In the genomic region with DNA sequence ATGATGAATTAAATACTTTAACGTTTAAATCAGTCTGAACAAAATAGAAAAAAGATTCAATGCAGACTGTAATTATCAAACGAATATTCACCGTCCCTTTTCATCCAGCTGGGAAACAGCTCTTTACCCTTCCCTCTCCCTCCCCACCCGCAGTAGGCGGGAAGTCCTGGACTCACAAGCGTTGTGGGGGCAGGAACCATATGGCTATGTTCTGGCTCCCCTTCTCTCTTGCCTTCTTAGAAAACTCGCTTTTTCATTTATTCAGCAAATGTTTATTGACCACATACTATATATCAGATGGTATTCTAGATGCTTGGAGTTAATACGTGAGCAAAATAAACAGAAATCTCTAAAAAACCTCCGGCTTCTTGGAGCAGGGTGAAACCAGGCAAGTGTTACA, we compare ENCODE assay signal across 8 cellular contexts. TPM values are rescaled to one million over a fixed set of nuclear protein-coding genes. Genes with fewer than 3 reads are reported as not detected.
DNase-seq lines count a peak whose midpoint lies in the region; ATAC-seq and TF ChIP-seq lines count a peak whose summit lies in the region.

No MANE protein-coding gene starts in this region.

- no peaks in the 10 kb centered on the region; the same call in 1 of the 2 replicates for H3K27me3 Mint-ChIP-seq in HFFc6 (ENCODE audit: insufficient read depth)

- H3K4me3 Mint-ChIP-seq in HFFc6, result peak overlapping the region; percentile 92

- ATAC-seq in HG03521 (IDR thresholded peaks at IDR 0.05; ENCODE audit: unreplicated experiment) (no peak), HG03108 (IDR thresholded peaks at IDR 0.05; ENCODE audit: unreplicated experiment) (no peak)

- no peaks in the 10 kb centered on the region for H3K27me3 ChIP-seq in WERI-Rb-1 (ENCODE audit: insufficient read depth, low read depth, severe bottlenecking)

- H3K4me3 ChIP-seq in WERI-Rb-1 (ENCODE audit: low read depth, low read length) (peak overlapping the region; percentile 81), iPS-11a (ENCODE audit: low read depth, low read length) (peak overlapping the region; percentile 44), skin epidermis (peak overlapping the region in 6 of 7 experiments; percentile 62 to 98 (median 80))

- no peaks in the 10 kb centered on the region for H3K36me3 ChIP-seq in WERI-Rb-1

- no peak for DNase-seq in HFFc6
- DNase-seq in WERI-Rb-1, result peak; percentile 72
- no peak for DNase-seq in AG20443 (ENCODE audit: low spot score)
- no peak for DNase-seq in DMS79 treated with DMSO at 0.1 percent for 48 hours (lab: John Stamatoyannopoulos, UW)

- no peaks in the 10 kb centered on the region for H3K9me3 Mint-ChIP-seq in HFFc6

- H3K27ac ChIP-seq in WERI-Rb-1 (peak overlapping the region; percentile 91), skin epidermis (peak overlapping the region in 17 of 21 experiments; percentile 53 to 98 (median 91))

- H3K4me1 Mint-ChIP-seq in HFFc6 (ENCODE audit: low read depth), result peaks cover 31% of the 10 kb centered on the region

- TF ChIP-seq CTCF in HFFc6 (IDR thresholded peaks at IDR 0.05), result no peak
- no peak for TF ChIP-seq CTCF in WERI-Rb-1 (IDR thresholded peaks at IDR 0.05; ENCODE audit: low read depth, low read length)

- H3K36me3 Mint-ChIP-seq in HFFc6 (ENCODE audit: low read depth), result no peaks in the 10 kb centered on the region

- peak overlapping the region; percentile 78; the same call in 1 of the 2 replicates for H3K27ac Mint-ChIP-seq in HFFc6

- no peaks in the 10 kb centered on the region for H3K9me3 ChIP-seq in WERI-Rb-1 (ENCODE audit: severe bottlenecking)

RNA-seq across cellular contexts. Expression of a gene that starts 0.7 kb away (rescaled TPM):
- total RNA-seq in HFFc6 (2021; fragmentation: NEBNext Ultra II Directional; extraction: Animal tissue kit (Norgen Biotek cat#: 25700)), result 10 to 100 TPM in 1 of 6 experiments, 1 to 10 TPM in 5; 6.9 to 10.1 (median 8.1) TPM

RNA-seq across cellular contexts. Expression of a gene that starts 25.7 kb away (rescaled TPM):
- total RNA-seq in HFFc6 (2021; fragmentation: NEBNext Ultra II Directional; extraction: Animal tissue kit (Norgen Biotek cat#: 25700)), result 10 to 100 TPM; 88.0 to 98.1 (median 94.5) TPM
